8 cellular contexts compared by ENCODE assay signal in the genomic region with DNA sequence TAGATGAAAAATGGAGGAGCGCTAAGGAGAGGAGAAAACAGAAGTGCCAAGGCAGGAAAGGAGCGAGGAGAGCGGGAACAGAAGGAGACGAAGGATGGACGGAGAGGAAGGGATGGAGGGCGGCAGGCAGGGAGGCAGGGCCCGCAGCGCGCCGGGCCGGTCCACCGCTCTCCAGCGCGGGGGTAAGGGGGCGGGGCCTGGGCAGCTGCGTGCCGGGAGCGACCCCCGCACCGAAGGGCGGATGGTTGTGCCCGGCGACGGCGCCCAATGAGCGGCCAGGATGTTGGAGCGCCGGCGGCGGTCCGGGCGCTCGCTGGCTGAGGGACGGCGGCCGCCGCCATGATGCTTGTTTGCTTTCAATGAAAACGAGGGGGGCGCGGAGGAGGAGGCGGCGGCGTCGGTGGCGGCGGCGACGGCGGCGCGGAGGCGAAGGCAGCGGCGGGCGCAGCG. TPM values are rescaled to one million over a fixed set of nuclear protein-coding genes. Genes with fewer than 3 reads are reported as not detected.
A peak's percentile ranks its signal among the peaks of the same experiment; 100 is the strongest.
DNase-seq lines count a peak whose midpoint lies in the region; ATAC-seq, FAIRE-seq and TF ChIP-seq lines count a peak whose summit lies in the region.

A gene (plus strand): TSS at position 320 of the 450 bp plus-strand sequence. CDS start 34,898 bp downstream, outside the sequence.

- no peak within 1 kb of the TSS for H2BK12ac ChIP-seq in trophoblast cell (ENCODE audit: low read length)

- TF ChIP-seq POLR2A in GM12892 (IDR thresholded peaks at IDR 0.05; ENCODE audit: low read depth, low read length) (peak; percentile 74), tibial nerve (IDR thresholded peaks at IDR 0.05) (peak; percentile 48 to 53)

- TF ChIP-seq EP300 in tibial nerve (IDR thresholded peaks at IDR 0.05), result peak in 1 of 2 donors; percentile 77

- DNase-seq in GM12892 (ENCODE audit: insufficient read length), result peak; percentile 97
- peak; percentile 75 for DNase-seq in NCI-H1436 (lab: John Stamatoyannopoulos, UW)
- peak; percentile 94 for DNase-seq in T follicular helper cell (ENCODE audit: low read depth)
- peak; percentile 97 for DNase-seq in adipocyte (ENCODE audit: low read depth)
- peak; percentile 96 for DNase-seq in cardiac septum (ENCODE audit: low spot score)
- peak; percentile 92 to 97 for DNase-seq in trophoblast cell
- DNase-seq in tibial nerve (ENCODE audit: low spot score in 2 of 2), result peak; percentile 83 to 85

- peak in 2 of 5 experiments; percentile 26 to 53 for TF ChIP-seq CTCF in tibial nerve (IDR thresholded peaks at IDR 0.05)

- H3K79me1 ChIP-seq in trophoblast cell (ENCODE audit: low read length), result peaks cover 8% of the 10 kb centered on the region

- peak within 1 kb of the TSS; percentile 90 for H3K9ac ChIP-seq in adipocyte (ENCODE audit: low read length)
- H3K9ac ChIP-seq in trophoblast cell (ENCODE audit: low read length), result peak within 1 kb of the TSS; percentile 94

- H3K4ac ChIP-seq in trophoblast cell (ENCODE audit: low read depth, low read length), result peak within 1 kb of the TSS; percentile 100

- peak within 1 kb of the TSS; percentile 95 for H2BK5ac ChIP-seq in trophoblast cell (ENCODE audit: low read depth, low read length, poor library complexity)

- H3K27ac ChIP-seq in trophoblast cell (ENCODE audit: low read depth, low read length), result peak within 1 kb of the TSS; percentile 79
- H3K27ac ChIP-seq in tibial nerve, result peak within 1 kb of the TSS; percentile 44 to 92 (median 88)

- peak within 1 kb of the TSS; percentile 100 for H4K12ac ChIP-seq in trophoblast cell (ENCODE audit: low read depth, low read length)

- peak within 1 kb of the TSS; percentile 99 for H4K91ac ChIP-seq in trophoblast cell (ENCODE audit: low read depth, low read length)

- WGBS in trophoblast cell (ENCODE audit: extremely low coverage, insufficient coverage, insufficient read length), result no CpG with 5 or more reads among the region's 56 CpGs
- 1 to 2% methylated on average over 39 to 51 of the region's 56 CpGs for WGBS in tibial nerve, 2 donors

- H3K18ac ChIP-seq in trophoblast cell (ENCODE audit: low read length), result peak within 1 kb of the TSS; percentile 100

- peak; percentile 97 for FAIRE-seq in GM12892 (lab: Jason Lieb, UNC)

- peak within 1 kb of the TSS; percentile 78 for H3K4me3 ChIP-seq in adipocyte (ENCODE audit: low read length)
- H3K4me3 ChIP-seq in trophoblast cell (ENCODE audit: low read depth, low read length), result peak within 1 kb of the TSS; percentile 99
- H3K4me3 ChIP-seq in tibial nerve, result peak within 1 kb of the TSS; percentile 69 to 96 (median 88)

- H2AFZ ChIP-seq in trophoblast cell (ENCODE audit: insufficient read depth, low read length, poor library complexity), result peak within 1 kb of the TSS; percentile 99

- H3K27me3 ChIP-seq in adipocyte (replicated peaks; ENCODE audit: control insufficient read depth, insufficient read depth, low read length) (no peaks in the 10 kb centered on the region), trophoblast cell (ENCODE audit: insufficient read depth, low read length) (no peaks in the 10 kb centered on the region), tibial nerve (no peaks in the 10 kb centered on the region)

- H3K4me2 ChIP-seq in trophoblast cell (ENCODE audit: low read length), result peak within 1 kb of the TSS; percentile 79

- no peaks in the 10 kb centered on the region for H3K36me3 ChIP-seq in adipocyte (ENCODE audit: control insufficient read depth, insufficient read depth, low read length, severe bottlenecking)
- peaks cover 3 to 11% of the 10 kb centered on the region in 2 experiments for H3K36me3 ChIP-seq in trophoblast cell (ENCODE audit: control insufficient read depth in 1 of 2, insufficient read depth in 2 of 2, low read length in 2 of 2)
- no peaks in the 10 kb centered on the region for H3K36me3 ChIP-seq in tibial nerve

- no peak within 1 kb of the TSS for H3K23ac ChIP-seq in trophoblast cell (ENCODE audit: low read length)

- peaks cover 19% of the 10 kb centered on the region for H3K79me2 ChIP-seq in trophoblast cell (ENCODE audit: control insufficient read depth, insufficient read depth, low read length, poor library complexity)

- H2BK120ac ChIP-seq in trophoblast cell (ENCODE audit: insufficient read depth, low read length, poor library complexity), result peak within 1 kb of the TSS; percentile 99

- H3K4me1 ChIP-seq in adipocyte (ENCODE audit: control insufficient read depth, insufficient read depth, low read length) (peaks cover 10% of the 10 kb centered on the region), trophoblast cell (ENCODE audit: control insufficient read depth in 1 of 2, insufficient read depth in 2 of 2, low read length in 2 of 2) (no peaks in the 10 kb centered on the region), tibial nerve (peaks cover 0 to 41% (median 22%) of the 10 kb centered on the region in 4 donors)

- peak within 1 kb of the TSS; percentile 100 for H2AK5ac ChIP-seq in trophoblast cell (ENCODE audit: low read length)

- intact Hi-C loops in cardiac septum (cut with DNase I), result no loop called here

- ATAC-seq in HG02840 (IDR thresholded peaks at IDR 0.05; ENCODE audit: low FRiP score, unreplicated experiment), result peak; percentile 92

- H3K9me3 ChIP-seq in adipocyte (ENCODE audit: control insufficient read depth, low read length), result no peaks in the 10 kb centered on the region
- H3K9me3 ChIP-seq in trophoblast cell (ENCODE audit: insufficient read depth, low read depth, low read length), result peaks cover 3% of the 10 kb centered on the region
- H3K9me3 ChIP-seq in tibial nerve, result no peaks in the 10 kb centered on the region

- peak within 1 kb of the TSS; percentile 100 for H3K14ac ChIP-seq in trophoblast cell (ENCODE audit: low read length)

- H4K8ac ChIP-seq in trophoblast cell (ENCODE audit: low read depth, low read length), result peak within 1 kb of the TSS; percentile 99

RNA-seq across cellular contexts. Expression of the gene that starts here (rescaled TPM):
- 18.0 TPM for polyA plus RNA-seq in GM12892 (2012; ENCODE audit: missing spikeins)
- total RNA-seq in cardiac septum (18.4 TPM), tibial nerve (10 to 100 TPM; 14.0 to 18.0 (median 15.5) TPM)
- 33.2 and 34.0 TPM in 2 replicates for polyA plus RNA-seq in trophoblast cell (2013)

Comparison
In these comparisons a context has a peak if more than half of its experiments do, and no peak if none do; other contexts are left out.
1. Peak in every context shown above with its lines: DNase-seq, ATAC-seq, H3K4me3 ChIP-seq and H3K27ac ChIP-seq.